In genomic region chr7:108294595-108294994, GRCh38 we compare ENCODE assay signal across 9 cellular contexts.
DNase-seq lines count a peak whose midpoint lies in the region; ATAC-seq and TF ChIP-seq lines count a peak whose summit lies in the region.
"Had no signal": no experiment of that assay in that cellular context is flagged by ENCODE, and none has a peak within 500 bp of the region (broad histone marks: within the 10 kb centered on the region; RNA-seq: fewer than 3 reads in every experiment).

No MANE protein-coding gene starts in this region.

- H3K36me3 ChIP-seq in SJCRH30 (no peaks in the 10 kb centered on the region), sigmoid colon (no peaks in the 10 kb centered on the region), vagina (no peaks in the 10 kb centered on the region)

- ATAC-seq in GM19395 (IDR thresholded peaks at IDR 0.05; ENCODE audit: unreplicated experiment) (peak; percentile 99), HG03103 (IDR thresholded peaks at IDR 0.05; ENCODE audit: low read depth, unreplicated experiment) (peak; percentile 99)
- ATAC-seq in natural killer cell treated with Interleukin-12 subunit alpha and Interleukin-12 subunit beta and Interleukin-15 and Interleukin-18, amount 100 ng/mL, for 72 hours: no peak

- TF ChIP-seq POLR2A in sigmoid colon (IDR thresholded peaks at IDR 0.05) (no peak), vagina (IDR thresholded peaks at IDR 0.05) (no peak)

- TF ChIP-seq EP300 in sigmoid colon (IDR thresholded peaks at IDR 0.05): no peak

- H3K27me3 Mint-ChIP-seq in natural killer cell treated with Interleukin-12 subunit alpha and Interleukin-12 subunit beta and Interleukin-15 and Interleukin-18, amount 100 ng/mL, for 72 hours: peaks cover 0 to 7% of the 10 kb centered on the region in 2 donors

- H3K27ac Mint-ChIP-seq in natural killer cell treated with Interleukin-12 subunit alpha and Interleukin-12 subunit beta and Interleukin-15 and Interleukin-18, amount 100 ng/mL, for 72 hours: no peak overlapping the region

- H3K27ac ChIP-seq in SJCRH30 (peak overlapping the region; percentile 17; the same call in 1 of the 2 replicates), sigmoid colon (no peak overlapping the region), vagina (no peak overlapping the region)
- H3K27ac ChIP-seq: RWPE1 had no signal

- WGBS in sigmoid colon, 2 donors: 40 to 77% methylated on average over 4 of the region's 4 CpGs

- H3K9me3 Mint-ChIP-seq in natural killer cell treated with Interleukin-12 subunit alpha and Interleukin-12 subunit beta and Interleukin-15 and Interleukin-18, amount 100 ng/mL, for 72 hours: no peaks in the 10 kb centered on the region

- no peaks in the 10 kb centered on the region for H3K4me1 Mint-ChIP-seq in natural killer cell treated with Interleukin-12 subunit alpha and Interleukin-12 subunit beta and Interleukin-15 and Interleukin-18, amount 100 ng/mL, for 72 hours (ENCODE audit: low read depth in 2 of 2)

- H3K4me3 Mint-ChIP-seq in natural killer cell treated with Interleukin-12 subunit alpha and Interleukin-12 subunit beta and Interleukin-15 and Interleukin-18, amount 100 ng/mL, for 72 hours: no peak overlapping the region

- H3K4me1 ChIP-seq in SJCRH30: peaks cover 15% of the 10 kb centered on the region
- H3K4me1 ChIP-seq in sigmoid colon: no peaks in the 10 kb centered on the region
- H3K4me1 ChIP-seq in vagina: no peaks in the 10 kb centered on the region

- DNase-seq in EH (ENCODE audit: low read depth) (peak; percentile 37), SJCRH30 (peak; percentile 14 to 28), sigmoid colon (no peak), activated gamma-delta T cell (lab: John Stamatoyannopoulos, UW) (no peak), vagina (ENCODE audit: extremely low spot score in 2 of 2) (no peak)
- no peak for DNase-seq in natural killer cell treated with Interleukin-12 subunit alpha and Interleukin-12 subunit beta and Interleukin-15 and Interleukin-18, amount 100 ng/mL, for 72 hours (ENCODE audit: low spot score)

- no peaks in the 10 kb centered on the region for H3K27me3 ChIP-seq in SJCRH30
- no peaks in the 10 kb centered on the region for H3K27me3 ChIP-seq in sigmoid colon
- no peaks in the 10 kb centered on the region for H3K27me3 ChIP-seq in vagina

- intact Hi-C loops in sigmoid colon (cut with DNase I): no loop called here
- intact Hi-C loops in vagina (cut with DNase I): no loop called here

- no peak for TF ChIP-seq CTCF in sigmoid colon (IDR thresholded peaks at IDR 0.05)
- no peak for TF ChIP-seq CTCF in vagina (IDR thresholded peaks at IDR 0.05)

- H3K4me3 ChIP-seq in SJCRH30 (no peak overlapping the region), sigmoid colon (no peak overlapping the region), vagina (no peak overlapping the region)

- H3K9me3 ChIP-seq in SJCRH30 (replicated peaks): no peaks in the 10 kb centered on the region
- H3K9me3 ChIP-seq in sigmoid colon: no peaks in the 10 kb centered on the region
- H3K9me3 ChIP-seq in vagina: no peaks in the 10 kb centered on the region

- no peaks in the 10 kb centered on the region for H3K36me3 Mint-ChIP-seq in natural killer cell treated with Interleukin-12 subunit alpha and Interleukin-12 subunit beta and Interleukin-15 and Interleukin-18, amount 100 ng/mL, for 72 hours

Comparison
In these comparisons a context has a peak if more than half of its experiments do, and no peak if none do; other contexts are left out.
1. DNase-seq: peak in EH (single experiment) and SJCRH30 (2 of 2); none in sigmoid colon (single experiment), natural killer cell treated with Interleukin-12 subunit alpha and Interleukin-12 subunit beta and Interleukin-15 and Interleukin-18, amount 100 ng/mL, for 72 hours (single experiment), activated gamma-delta T cell (single experiment) and vagina (0 of 2).
2. ATAC-seq: peak in GM19395 (single experiment) and HG03103 (single experiment); none in natural killer cell treated with Interleukin-12 subunit alpha and Interleukin-12 subunit beta and Interleukin-15 and Interleukin-18, amount 100 ng/mL, for 72 hours (0 of 2).